In genomic region chr13:75302031-75302430, GRCh38 we compare ENCODE assay signal across 1 cellular context.
TF ChIP-seq lines count a peak whose summit lies in the region.

No MANE protein-coding gene starts in this region.

TF ChIP-seq in HepG2, 621 proteins besides CTCF, POLR2A, EP300 and RAD21 (continued from another document):
- TF ChIP-seq ASH2L (IDR thresholded peaks at IDR 0.05; ENCODE audit: insufficient read length, low read depth, low read length) (no peak), ZBTB34 (CRISPR knock-in tag; IDR thresholded peaks at IDR 0.05) (peak; percentile 43; the same call in 1 of the 2 replicates), BCL6 (CRISPR knock-in tag; IDR thresholded peaks at IDR 0.05) (peak; percentile 51; the same call in 1 of the 2 replicates), HNRNPL (IDR thresholded peaks at IDR 0.05; ENCODE audit: low read depth, low read length) (no peak), DPF2 (CRISPR knock-in tag; IDR thresholded peaks at IDR 0.05; ENCODE audit: borderline replicate concordance, low read depth) (peak; percentile 49; the same call in 1 of the 2 replicates), THRA (CRISPR knock-in tag; IDR thresholded peaks at IDR 0.05; ENCODE audit: borderline replicate concordance) (no peak), MAFK (conservative IDR thresholded peaks at IDR 0.05 in 1 of 2, IDR thresholded peaks at IDR 0.05 in 1 of 2; ENCODE audit: low read length in 2 of 2) (no peak), ZFP82 (CRISPR knock-in tag; IDR thresholded peaks at IDR 0.05; ENCODE audit: borderline replicate concordance) (no peak), MTA3 (CRISPR knock-in tag; IDR thresholded peaks at IDR 0.05) (no peak), ESRRA (CRISPR knock-in tag; IDR thresholded peaks at IDR 0.05; ENCODE audit: low read depth) (no peak), ZNF362 (CRISPR knock-in tag; IDR thresholded peaks at IDR 0.05; ENCODE audit: borderline replicate concordance) (peak; percentile 86), ZNF296 (CRISPR knock-in tag; conservative IDR thresholded peaks at IDR 0.05) (no peak), ZNF790 (CRISPR knock-in tag; IDR thresholded peaks at IDR 0.05; ENCODE audit: borderline replicate concordance) (no peak), SMYD3 (CRISPR knock-in tag; IDR thresholded peaks at IDR 0.05) (no peak), HNRNPLL (IDR thresholded peaks at IDR 0.05; ENCODE audit: low read depth, low read length, poor library complexity, severe bottlenecking) (no peak), ZHX1 (CRISPR knock-in tag; IDR thresholded peaks at IDR 0.05; ENCODE audit: low read depth) (no peak), ZNF687 (CRISPR knock-in tag; IDR thresholded peaks at IDR 0.05) (no peak), ZSCAN25 (CRISPR knock-in tag; IDR thresholded peaks at IDR 0.05) (no peak), ZNF572 (CRISPR knock-in tag; IDR thresholded peaks at IDR 0.05) (no peak), STAT5B (CRISPR knock-in tag; IDR thresholded peaks at IDR 0.05) (no peak), TCF12 (IDR thresholded peaks at IDR 0.05) (no peak), TCF12 (CRISPR knock-in tag; IDR thresholded peaks at IDR 0.05) (no peak), ZBTB21 (CRISPR knock-in tag; IDR thresholded peaks at IDR 0.05) (no peak), GLI4 (CRISPR knock-in tag; IDR thresholded peaks at IDR 0.05; ENCODE audit: borderline replicate concordance) (no peak), TCF7 (IDR thresholded peaks at IDR 0.05; ENCODE audit: low read depth) (peak; percentile 42; the same call in 1 of the 2 replicates), IRF2 (CRISPR knock-in tag; IDR thresholded peaks at IDR 0.05) (no peak), ZNF20 (CRISPR knock-in tag; IDR thresholded peaks at IDR 0.05) (no peak), ISL2 (CRISPR knock-in tag; IDR thresholded peaks at IDR 0.05) (peak; percentile 88), ZNF652 (CRISPR knock-in tag; IDR thresholded peaks at IDR 0.05; ENCODE audit: borderline replicate concordance, low read depth) (no peak), ZBTB46 (CRISPR knock-in tag; IDR thresholded peaks at IDR 0.05; ENCODE audit: borderline replicate concordance) (no peak), ZSCAN9 (CRISPR knock-in tag; IDR thresholded peaks at IDR 0.05; ENCODE audit: borderline replicate concordance) (0 out of 2 replicates have a peak, but pooled peaks have one; percentile 15)
- TF ChIP-seq, protein P1, sequence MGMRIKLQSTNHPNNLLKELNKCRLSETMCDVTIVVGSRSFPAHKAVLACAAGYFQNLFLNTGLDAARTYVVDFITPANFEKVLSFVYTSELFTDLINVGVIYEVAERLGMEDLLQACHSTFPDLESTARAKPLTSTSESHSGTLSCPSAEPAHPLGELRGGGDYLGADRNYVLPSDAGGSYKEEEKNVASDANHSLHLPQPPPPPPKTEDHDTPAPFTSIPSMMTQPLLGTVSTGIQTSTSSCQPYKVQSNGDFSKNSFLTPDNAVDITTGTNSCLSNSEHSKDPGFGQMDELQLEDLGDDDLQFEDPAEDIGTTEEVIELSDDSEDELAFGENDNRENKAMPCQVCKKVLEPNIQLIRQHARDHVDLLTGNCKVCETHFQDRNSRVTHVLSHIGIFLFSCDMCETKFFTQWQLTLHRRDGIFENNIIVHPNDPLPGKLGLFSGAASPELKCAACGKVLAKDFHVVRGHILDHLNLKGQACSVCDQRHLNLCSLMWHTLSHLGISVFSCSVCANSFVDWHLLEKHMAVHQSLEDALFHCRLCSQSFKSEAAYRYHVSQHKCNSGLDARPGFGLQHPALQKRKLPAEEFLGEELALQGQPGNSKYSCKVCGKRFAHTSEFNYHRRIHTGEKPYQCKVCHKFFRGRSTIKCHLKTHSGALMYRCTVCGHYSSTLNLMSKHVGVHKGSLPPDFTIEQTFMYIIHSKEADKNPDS (CRISPR knock-in tag; IDR thresholded peaks at IDR 0.05): no peak
- TF ChIP-seq, protein P2, sequence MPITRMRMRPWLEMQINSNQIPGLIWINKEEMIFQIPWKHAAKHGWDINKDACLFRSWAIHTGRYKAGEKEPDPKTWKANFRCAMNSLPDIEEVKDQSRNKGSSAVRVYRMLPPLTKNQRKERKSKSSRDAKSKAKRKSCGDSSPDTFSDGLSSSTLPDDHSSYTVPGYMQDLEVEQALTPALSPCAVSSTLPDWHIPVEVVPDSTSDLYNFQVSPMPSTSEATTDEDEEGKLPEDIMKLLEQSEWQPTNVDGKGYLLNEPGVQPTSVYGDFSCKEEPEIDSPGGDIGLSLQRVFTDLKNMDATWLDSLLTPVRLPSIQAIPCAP (CRISPR knock-in tag; IDR thresholded peaks at IDR 0.05; ENCODE audit: low read depth): no peak
- TF ChIP-seq, protein P3, sequence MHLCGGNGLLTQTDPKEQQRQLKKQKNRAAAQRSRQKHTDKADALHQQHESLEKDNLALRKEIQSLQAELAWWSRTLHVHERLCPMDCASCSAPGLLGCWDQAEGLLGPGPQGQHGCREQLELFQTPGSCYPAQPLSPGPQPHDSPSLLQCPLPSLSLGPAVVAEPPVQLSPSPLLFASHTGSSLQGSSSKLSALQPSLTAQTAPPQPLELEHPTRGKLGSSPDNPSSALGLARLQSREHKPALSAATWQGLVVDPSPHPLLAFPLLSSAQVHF (CRISPR knock-in tag; IDR thresholded peaks at IDR 0.05): no peak
- TF ChIP-seq, protein P4, sequence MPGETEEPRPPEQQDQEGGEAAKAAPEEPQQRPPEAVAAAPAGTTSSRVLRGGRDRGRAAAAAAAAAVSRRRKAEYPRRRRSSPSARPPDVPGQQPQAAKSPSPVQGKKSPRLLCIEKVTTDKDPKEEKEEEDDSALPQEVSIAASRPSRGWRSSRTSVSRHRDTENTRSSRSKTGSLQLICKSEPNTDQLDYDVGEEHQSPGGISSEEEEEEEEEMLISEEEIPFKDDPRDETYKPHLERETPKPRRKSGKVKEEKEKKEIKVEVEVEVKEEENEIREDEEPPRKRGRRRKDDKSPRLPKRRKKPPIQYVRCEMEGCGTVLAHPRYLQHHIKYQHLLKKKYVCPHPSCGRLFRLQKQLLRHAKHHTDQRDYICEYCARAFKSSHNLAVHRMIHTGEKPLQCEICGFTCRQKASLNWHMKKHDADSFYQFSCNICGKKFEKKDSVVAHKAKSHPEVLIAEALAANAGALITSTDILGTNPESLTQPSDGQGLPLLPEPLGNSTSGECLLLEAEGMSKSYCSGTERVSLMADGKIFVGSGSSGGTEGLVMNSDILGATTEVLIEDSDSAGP (CRISPR knock-in tag; IDR thresholded peaks at IDR 0.05; ENCODE audit: borderline replicate concordance): no peak
- TF ChIP-seq, protein P5, sequence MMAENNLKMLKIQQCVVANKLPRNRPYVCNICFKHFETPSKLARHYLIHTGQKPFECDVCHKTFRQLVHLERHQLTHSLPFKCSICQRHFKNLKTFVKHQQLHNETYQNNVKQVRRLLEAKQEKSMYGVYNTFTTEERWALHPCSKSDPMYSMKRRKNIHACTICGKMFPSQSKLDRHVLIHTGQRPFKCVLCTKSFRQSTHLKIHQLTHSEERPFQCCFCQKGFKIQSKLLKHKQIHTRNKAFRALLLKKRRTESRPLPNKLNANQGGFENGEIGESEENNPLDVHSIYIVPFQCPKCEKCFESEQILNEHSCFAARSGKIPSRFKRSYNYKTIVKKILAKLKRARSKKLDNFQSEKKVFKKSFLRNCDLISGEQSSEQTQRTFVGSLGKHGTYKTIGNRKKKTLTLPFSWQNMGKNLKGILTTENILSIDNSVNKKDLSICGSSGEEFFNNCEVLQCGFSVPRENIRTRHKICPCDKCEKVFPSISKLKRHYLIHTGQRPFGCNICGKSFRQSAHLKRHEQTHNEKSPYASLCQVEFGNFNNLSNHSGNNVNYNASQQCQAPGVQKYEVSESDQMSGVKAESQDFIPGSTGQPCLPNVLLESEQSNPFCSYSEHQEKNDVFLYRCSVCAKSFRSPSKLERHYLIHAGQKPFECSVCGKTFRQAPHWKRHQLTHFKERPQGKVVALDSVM (CRISPR knock-in tag; IDR thresholded peaks at IDR 0.05): no peak
